8 cellular contexts compared by ENCODE assay signal in genomic region chr2:74037379-74037860, GRCh38. TPM values are rescaled to one million over a fixed set of nuclear protein-coding genes. Genes with fewer than 3 reads are reported as not detected.
DNase-seq lines count a peak whose midpoint lies in the region; ATAC-seq and TF ChIP-seq lines count a peak whose summit lies in the region.

No MANE protein-coding gene starts in this region.

- intact Hi-C loops in left cardiac atrium (cut with DNase I), result no loop called here

- peak; percentile 51 for ATAC-seq in GM21737 (IDR thresholded peaks at IDR 0.05; ENCODE audit: unreplicated experiment)
- peak; percentile 53 to 74 for ATAC-seq in left cardiac atrium

- DNase-seq in GM12864 (ENCODE audit: low read depth) (peak; percentile 36), NOMO-1 treated with dmso at 0.1 percent for 144 hours (lab: John Stamatoyannopoulos, UW; ENCODE audit: unreplicated experiment) (peak; percentile 85), left cardiac atrium (no peak), DMS 273 treated with DMSO at 0.1 percent for 48 hours (lab: John Stamatoyannopoulos, UW) (no peak), LoVo (ENCODE audit: low spot score) (no peak), COLO829 (ENCODE audit: low spot score) (no peak), NCI-H1436 treated with DMSO at 0.1 percent for 48 hours (lab: John Stamatoyannopoulos, UW) (no peak)

- no peak for TF ChIP-seq CTCF in GM12864 (IDR thresholded peaks at IDR 0.05; ENCODE audit: low read depth, low read length, missing control alignments)

- H3K4me3 ChIP-seq in GM12864 (ENCODE audit: low read depth, low read length), result no peak overlapping the region

RNA-seq across cellular contexts. Expression of gene TET3, which starts 52.7 kb away (rescaled TPM):
- 1 to 10 TPM; 3.0 to 4.3 TPM for total RNA-seq in left cardiac atrium

Comparison
In these comparisons a context has a peak if more than half of its experiments do, and no peak if none do; other contexts are left out.
1. DNase-seq: peak in GM12864 (single experiment) and NOMO-1 treated with dmso at 0.1 percent for 144 hours (single experiment); none in left cardiac atrium (single experiment), DMS 273 treated with DMSO at 0.1 percent for 48 hours (single experiment), LoVo (single experiment), COLO829 (single experiment) and NCI-H1436 treated with DMSO at 0.1 percent for 48 hours (single experiment).